In the genomic region with DNA sequence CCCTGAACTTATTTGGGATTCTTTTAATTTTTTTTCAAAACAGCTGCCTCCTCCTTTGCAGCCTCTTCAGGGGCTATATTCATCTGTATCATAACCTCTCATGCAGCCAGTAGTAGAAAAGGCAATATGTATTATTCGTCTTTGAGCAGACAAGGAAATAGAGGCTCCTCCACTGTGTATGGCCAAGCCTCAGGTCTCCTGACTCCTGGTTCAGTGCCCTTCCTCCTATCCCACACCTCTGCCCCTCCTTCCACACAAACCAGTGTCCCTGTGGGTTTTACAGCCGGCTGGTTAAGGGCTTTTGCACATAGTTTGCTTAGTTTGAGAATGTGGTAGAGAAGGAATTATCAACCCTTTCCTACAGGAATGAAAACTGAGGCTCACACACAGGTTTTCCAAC, we compare ENCODE assay signal across 19 cellular contexts. TPM values are rescaled to one million over a fixed set of nuclear protein-coding genes. Genes with fewer than 3 reads are reported as not detected.
DNase-seq lines count a peak whose midpoint lies in the region; ATAC-seq and TF ChIP-seq lines count a peak whose summit lies in the region.
"Had no signal": no experiment of that assay in that cellular context is flagged by ENCODE, and none has a peak within 500 bp of the region (broad histone marks: within the 10 kb centered on the region; RNA-seq: fewer than 3 reads in every experiment).

No MANE protein-coding gene starts in this region.

- ATAC-seq in RWPE2 (ENCODE audit: low read depth) = no peak
- ATAC-seq in left colon = peak; percentile 58
- no peak for ATAC-seq in left lung
- ATAC-seq in GM21515 (IDR thresholded peaks at IDR 0.05; ENCODE audit: unreplicated experiment) = no peak
- ATAC-seq: HCT116, K562 had no signal

- 25 to 59% methylated on average over 2 of the region's 2 CpGs for WGBS in transverse colon (ENCODE audit: low coverage in 1 of 2), 2 donors

- H3K9me3 Mint-ChIP-seq in CD8-positive, alpha-beta memory T cell = no peaks in the 10 kb centered on the region

- no peak overlapping the region for H3K27ac Mint-ChIP-seq in CD8-positive, alpha-beta memory T cell
- H3K27ac Mint-ChIP-seq: CD14-positive monocyte had no signal

- peaks cover 0 to 3% (median 2%) of the 10 kb centered on the region in 3 donors for H3K36me3 Mint-ChIP-seq in CD8-positive, alpha-beta memory T cell
- H3K36me3 Mint-ChIP-seq: CD14-positive monocyte had no signal

- no peak overlapping the region for H3K4me3 Mint-ChIP-seq in CD8-positive, alpha-beta memory T cell
- H3K4me3 Mint-ChIP-seq: CD14-positive monocyte had no signal

- TF ChIP-seq EP300 in transverse colon (IDR thresholded peaks at IDR 0.05; ENCODE audit: low read depth) = no peak

- H3K27me3 Mint-ChIP-seq in CD8-positive, alpha-beta memory T cell = peaks cover 11 to 24% of the 10 kb centered on the region in 2 donors

- H3K36me3 ChIP-seq in RWPE2 (ENCODE audit: low read depth) (no peaks in the 10 kb centered on the region), transverse colon (no peaks in the 10 kb centered on the region), left lung (no peaks in the 10 kb centered on the region)
- no peaks in the 10 kb centered on the region for H3K36me3 ChIP-seq in CD8-positive, alpha-beta memory T cell (ENCODE audit: insufficient read depth, low read length)

- H3K27ac ChIP-seq in RWPE2 (ENCODE audit: poor library complexity, severe bottlenecking) = no peak overlapping the region
- peak overlapping the region in 3 of 4 donors; percentile 23 to 46 (median 38) for H3K27ac ChIP-seq in transverse colon
- H3K27ac ChIP-seq in CD8-positive, alpha-beta memory T cell (ENCODE audit: low read depth, low read length) = no peak overlapping the region
- H3K27ac ChIP-seq in left lung = peak overlapping the region in 1 of 2 donors; percentile 58

- in situ Hi-C loops in transverse colon (cut with MboI; ENCODE audit: low pct_ligation_motif_present in 1 of 4, low pct_unique_long_range_greater_than_20kb in 1 of 4, low sequenced_read_pairs in 3 of 4) = no loop called here

- POLR2A ChIA-PET in CD8-positive, alpha-beta memory T cell (lab: Charles Lee) = no interaction called here

- TF ChIP-seq POLR2A in transverse colon (IDR thresholded peaks at IDR 0.05) = no peak

- H3K4me1 Mint-ChIP-seq in CD8-positive, alpha-beta memory T cell = no peaks in the 10 kb centered on the region

- H3K4me1 ChIP-seq in RWPE2 (ENCODE audit: insufficient read depth, poor library complexity, severe bottlenecking) (no peaks in the 10 kb centered on the region), transverse colon (peaks cover 0 to 38% (median 18%) of the 10 kb centered on the region in 4 donors), left lung (peaks cover 0 to 30% of the 10 kb centered on the region in 2 donors)
- H3K4me1 ChIP-seq in CD8-positive, alpha-beta memory T cell (ENCODE audit: insufficient read depth, low read length) = no peaks in the 10 kb centered on the region

- H3K4me3 ChIP-seq in RWPE2 (ENCODE audit: severe bottlenecking) (no peak overlapping the region), transverse colon (no peak overlapping the region), left lung (no peak overlapping the region)
- H3K4me3 ChIP-seq in CD8-positive, alpha-beta memory T cell (ENCODE audit: low read length) = no peak overlapping the region
- H3K4me3 ChIP-seq: K562 had no signal

- intact Hi-C loops in left colon (cut with DNase I, micrococcal nuclease) = no loop called here
- intact Hi-C loops in transverse colon (cut with DNase I; ENCODE audit: low total_unique reads) = no loop called here
- intact Hi-C loops in left lung (cut with DNase I) = no loop called here

- TF ChIP-seq CTCF in RWPE2 (IDR thresholded peaks at IDR 0.05; ENCODE audit: poor library complexity, severe bottlenecking) (no peak), transverse colon (IDR thresholded peaks at IDR 0.05) (no peak), left lung (IDR thresholded peaks at IDR 0.05) (no peak)

- H3K9me3 ChIP-seq in RWPE2 (ENCODE audit: severe bottlenecking) = no peaks in the 10 kb centered on the region
- H3K9me3 ChIP-seq in transverse colon = no peaks in the 10 kb centered on the region
- H3K9me3 ChIP-seq in CD8-positive, alpha-beta memory T cell (ENCODE audit: low read length) = no peaks in the 10 kb centered on the region
- H3K9me3 ChIP-seq in left lung = no peaks in the 10 kb centered on the region
- H3K9me3 ChIP-seq: SK-N-SH had no signal

- CTCF ChIA-PET in CD8-positive, alpha-beta memory T cell (lab: Charles Lee) = no interaction called here

- H3K27me3 ChIP-seq in RWPE2 (ENCODE audit: insufficient read depth, poor library complexity, severe bottlenecking) (no peaks in the 10 kb centered on the region), transverse colon (no peaks in the 10 kb centered on the region), left lung (no peaks in the 10 kb centered on the region)
- no peaks in the 10 kb centered on the region for H3K27me3 ChIP-seq in CD8-positive, alpha-beta memory T cell (ENCODE audit: insufficient read depth, low read length, poor library complexity, severe bottlenecking)

- peak; percentile 4 for DNase-seq in D341Med (ENCODE audit: low spot score)
- DNase-seq in RWPE2 (ENCODE audit: low spot score) = peak; percentile 6
- DNase-seq in left colon = no peak
- no peak for DNase-seq in transverse colon
- DNase-seq in CD8-positive, alpha-beta memory T cell = no peak
- no peak for DNase-seq in left lung
- DNase-seq: DMS 273 treated with DMSO at 0.1 percent for 48 hours, DND-41, NCI-H1105, NCI-H510A, NCI-H82, OCI-M1, SHP77 treated with DMSO at 0.1 percent for 48 hours, SK-N-SH had no signal

RNA-seq across cellular contexts. Expression of gene ACVRL1, which starts 8.8 kb away (rescaled TPM):
- total RNA-seq in left colon (100 to 1,000 TPM; 188 to 214 TPM), transverse colon (100 to 1,000 TPM; 115 to 440 (median 137) TPM), left lung (100 to 1,000 TPM; 115 to 173 TPM)
- total RNA-seq in CD8-positive, alpha-beta memory T cell = under 1 TPM in 1 of 2 experiments, not detected in 1; 0.07 TPM
- polyA plus RNA-seq in CD8-positive, alpha-beta memory T cell = not detected

RNA-seq across cellular contexts. Expression of gene ANKRD33, which starts 10.6 kb away (rescaled TPM):
- total RNA-seq in left colon (not detected), transverse colon (not detected), left lung (not detected)
- not detected for total RNA-seq in CD8-positive, alpha-beta memory T cell
- not detected for polyA plus RNA-seq in CD8-positive, alpha-beta memory T cell
- total RNA-seq: G401 had no signal
- polyA plus RNA-seq: CD14-positive monocyte, SK-N-SH had no signal

RNA-seq across cellular contexts. Expression of gene FIGNL2, which starts 50.0 kb away (rescaled TPM):
- total RNA-seq in left colon (under 1 TPM; 0.24 to 0.36 TPM), transverse colon (not detected), left lung (1 to 10 TPM in 1 of 2 donors, under 1 TPM in 1; 0.58 to 1.0 TPM)
- total RNA-seq in CD8-positive, alpha-beta memory T cell = under 1 TPM; 0.42 to 0.70 TPM
- polyA plus RNA-seq in CD8-positive, alpha-beta memory T cell = 0.12 TPM
- total RNA-seq: K562 had no signal

RNA-seq across cellular contexts. Expression of gene ACVR1B, which starts 53.0 kb away (rescaled TPM):
- 10 to 100 TPM; 67.6 to 84.7 TPM for total RNA-seq in left colon
- 10 to 100 TPM; 22.5 to 96.9 (median 68.7) TPM for total RNA-seq in transverse colon
- total RNA-seq in CD8-positive, alpha-beta memory T cell = 1 to 10 TPM; 7.8 to 8.7 TPM
- polyA plus RNA-seq in CD8-positive, alpha-beta memory T cell = 1.3 TPM
- total RNA-seq in left lung = 10 to 100 TPM; 24.9 to 26.6 TPM

Comparison
In these comparisons a context has a peak if more than half of its experiments do, and no peak if none do; other contexts are left out.
1. DNase-seq: peak in D341Med (single experiment) and RWPE2 (single experiment); none in left colon (0 of 2), transverse colon (single experiment), CD8-positive, alpha-beta memory T cell (0 of 5) and left lung (0 of 2).
2. H3K27ac ChIP-seq: peak in transverse colon (3 of 4); none in RWPE2 (single experiment) and CD8-positive, alpha-beta memory T cell (single experiment).
3. RNA of gene ACVRL1, which starts 8.8 kb away (total RNA-seq): 188 to 214 TPM in left colon, 115 to 173 TPM in left lung and 115 to 440 TPM in transverse colon; 0.07 TPM in CD8-positive, alpha-beta memory T cell; every median in the first group is over 100 times any median in the second.